ENCODE assay signal across 9 cellular contexts in genomic region chr10:75431180-75432111, GRCh38. TPM values are rescaled to one million over a fixed set of nuclear protein-coding genes. Genes with fewer than 3 reads are reported as not detected.
DNase-seq lines count a peak whose midpoint lies in the region; ATAC-seq and TF ChIP-seq lines count a peak whose summit lies in the region.
"Had no signal": no experiment of that assay in that cellular context is flagged by ENCODE, and none has a peak within 500 bp of the region (broad histone marks: within the 10 kb centered on the region; RNA-seq: fewer than 3 reads in every experiment).

Gene LRMDA, plus strand, starts transcription at chr10:75431624.

- H3K4me1 Mint-ChIP-seq in nephron: peaks cover 60% of the 10 kb centered on the region
- H3K4me1 Mint-ChIP-seq in CD4-positive, alpha-beta T cell (ENCODE audit: low read depth): peaks cover 7% of the 10 kb centered on the region

- H3K9me3 ChIP-seq in CD4-positive, alpha-beta T cell (ENCODE audit: control insufficient read depth, low read length): no peaks in the 10 kb centered on the region

- H3K27me3 ChIP-seq in CD4-positive, alpha-beta T cell (ENCODE audit: control insufficient read depth, insufficient read depth, low read length): peaks cover 50% of the 10 kb centered on the region

- peak; percentile 26 for DNase-seq in RPMI7951 (ENCODE audit: low read depth)
- DNase-seq in fibroblast of pulmonary artery (ENCODE audit: low read depth): peak; percentile 39
- DNase-seq in CD4-positive, alpha-beta T cell: no peak
- no peak for DNase-seq in activated CD4-positive, alpha-beta T cell treated with anti-CD3 and anti-CD28 coated beads, Interleukin-2, amount 50 U/mL, for 1 hour

- peak within 1 kb of the TSS; percentile 36 to 85 (median 83) for H3K27ac Mint-ChIP-seq in nephron
- no peak within 1 kb of the TSS for H3K27ac Mint-ChIP-seq in CD4-positive, alpha-beta T cell
- H3K27ac Mint-ChIP-seq: T-helper 1 cell treated with Interleukin-12 subunit alpha and Interleukin-12 subunit beta and Interleukin-4 antibody, amounts not matched to agents 30 μg/mL and 1 μg/mL, for 36 hours had no signal

- peaks cover 59% of the 10 kb centered on the region for H3K27me3 Mint-ChIP-seq in nephron (ENCODE audit: low read depth)
- peaks cover 67% of the 10 kb centered on the region for H3K27me3 Mint-ChIP-seq in CD4-positive, alpha-beta T cell

- ATAC-seq in GM19463 (IDR thresholded peaks at IDR 0.05; ENCODE audit: unreplicated experiment) (peak; percentile 53), HG02852 (IDR thresholded peaks at IDR 0.05; ENCODE audit: unreplicated experiment) (no peak), HG03342 (IDR thresholded peaks at IDR 0.05; ENCODE audit: unreplicated experiment) (no peak)
- no peak for ATAC-seq in CD4-positive, alpha-beta T cell (ENCODE audit: poor library complexity)

- H3K4me3 ChIP-seq in fibroblast of pulmonary artery (replicated peaks; ENCODE audit: low read depth, low read length): peak within 1 kb of the TSS; percentile 31

- intact Hi-C loops in CD4-positive, alpha-beta T cell (cut with DNase I, micrococcal nuclease): no loop called here

- no peak for TF ChIP-seq CTCF in fibroblast of pulmonary artery (IDR thresholded peaks at IDR 0.05; ENCODE audit: low read length, missing control alignments)
- TF ChIP-seq CTCF in nephron (IDR thresholded peaks at IDR 0.05; ENCODE audit: unreplicated experiment in 3 of 3): no peak
- no peak for TF ChIP-seq CTCF in CD4-positive, alpha-beta T cell (IDR thresholded peaks at IDR 0.05)

- no peaks in the 10 kb centered on the region for H3K36me3 Mint-ChIP-seq in nephron (ENCODE audit: low read depth)
- H3K36me3 Mint-ChIP-seq in CD4-positive, alpha-beta T cell (ENCODE audit: low read depth): no peaks in the 10 kb centered on the region

- no peaks in the 10 kb centered on the region for H3K9me3 Mint-ChIP-seq in nephron
- no peaks in the 10 kb centered on the region for H3K9me3 Mint-ChIP-seq in CD4-positive, alpha-beta T cell
- H3K9me3 Mint-ChIP-seq: T-helper 1 cell treated with Interleukin-12 subunit alpha and Interleukin-12 subunit beta and Interleukin-4 antibody, amounts not matched to agents 30 μg/mL and 1 μg/mL, for 36 hours had no signal

- CTCF ChIA-PET in CD4-positive, alpha-beta T cell (lab: Charles Lee): no interaction called here

- H3K27ac ChIP-seq in CD4-positive, alpha-beta T cell (ENCODE audit: low read depth, low read length): no peak within 1 kb of the TSS

- peak within 1 kb of the TSS; percentile 86 to 94 (median 92) for H3K4me3 Mint-ChIP-seq in nephron
- H3K4me3 Mint-ChIP-seq in CD4-positive, alpha-beta T cell: no peak within 1 kb of the TSS
- H3K4me3 Mint-ChIP-seq: T-helper 1 cell treated with Interleukin-12 subunit alpha and Interleukin-12 subunit beta and Interleukin-4 antibody, amounts not matched to agents 30 μg/mL and 1 μg/mL, for 36 hours had no signal

- POLR2A ChIA-PET in CD4-positive, alpha-beta T cell (lab: Charles Lee): no interaction called here

RNA-seq across cellular contexts. Expression of gene LRMDA, which starts in this region (rescaled TPM):
- total RNA-seq in RPMI7951 (2014; rRNA removed; shearing (Covaris generic)): 7.9 and 11.7 TPM in 2 replicates
- total RNA-seq in CD4-positive, alpha-beta T cell: not detected

Comparison
In these comparisons a context has a peak if more than half of its experiments do, and no peak if none do; other contexts are left out.
1. DNase-seq: peak in RPMI7951 (single experiment) and fibroblast of pulmonary artery (single experiment); none in CD4-positive, alpha-beta T cell (0 of 10) and activated CD4-positive, alpha-beta T cell treated with anti-CD3 and anti-CD28 coated beads, Interleukin-2, amount 50 U/mL, for 1 hour (single experiment).